ENCODE assay signal across 26 cellular contexts in the genomic region with DNA sequence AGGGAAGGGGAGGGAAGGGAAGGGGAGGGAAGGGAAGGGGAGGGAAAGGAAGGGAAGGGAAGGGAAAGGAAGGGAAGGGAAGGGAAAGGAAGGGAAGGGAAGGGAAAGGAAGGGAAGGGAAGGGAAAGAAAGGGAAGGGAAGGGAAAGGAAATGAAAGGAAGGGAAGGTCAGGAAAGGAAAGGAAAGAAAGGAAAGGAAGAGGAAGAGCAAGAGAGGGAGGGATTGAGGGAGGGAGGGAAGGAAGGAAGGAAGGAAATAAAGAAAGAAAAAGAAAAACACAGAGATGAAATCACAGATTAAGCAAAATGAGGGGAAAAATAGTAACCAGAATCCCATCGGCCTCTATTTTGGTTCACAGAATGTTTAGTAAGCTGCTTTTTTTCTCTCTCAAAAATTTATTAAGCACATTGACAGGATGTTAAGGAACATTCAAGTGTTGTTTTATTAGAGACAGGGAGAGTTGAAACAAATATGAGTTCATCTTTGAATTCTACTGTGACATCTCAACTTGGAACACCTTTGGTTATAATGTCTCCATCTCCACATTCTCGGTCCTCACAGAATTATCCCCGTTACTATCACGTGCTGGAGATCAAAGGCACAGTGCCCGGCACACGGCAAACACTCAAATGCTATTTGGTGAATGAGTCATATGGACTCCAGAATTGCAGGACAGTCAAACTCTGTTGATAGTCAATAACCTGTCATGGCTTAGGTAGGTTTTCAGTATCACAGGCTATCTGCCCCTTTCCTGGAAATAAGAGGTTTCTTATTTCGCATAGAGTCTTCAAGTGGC.
"Had no signal": no experiment of that assay in that cellular context is flagged by ENCODE, and none has a peak within 500 bp of the region (broad histone marks: within the 10 kb centered on the region; RNA-seq: fewer than 3 reads in every experiment).

No MANE protein-coding gene starts in this region.

- H3K4me1 ChIP-seq: gastroesophageal sphincter, parathyroid adenoma, psoas muscle, right lobe of liver, spleen, testis, tibial nerve, upper lobe of right lung, vagina had no signal

- H2AFZ ChIP-seq: parathyroid adenoma had no signal

- H3K36me3 ChIP-seq: gastroesophageal sphincter, tibial nerve, upper lobe of right lung, vagina had no signal

- H3K79me2 ChIP-seq: parathyroid adenoma had no signal

- H3K9me3 ChIP-seq: gastroesophageal sphincter, psoas muscle, right lobe of liver, spleen, testis, tibial nerve, upper lobe of right lung, vagina had no signal

- ATAC-seq: esophagus mucosa; gastroesophageal sphincter; left cardiac atrium; left ventricle myocardium superior; naive thymus-derived CD4-positive, alpha-beta T cell; psoas muscle; stimulated activated naive B cell treated with anti-CD40 and anti-IgM and Interleukin-4, amounts not matched to agents 10 μg/mL and 1 μg/mL and 100 μg/mL, for 72 hours; stimulated activated naive CD8-positive, alpha-beta T cell treated with anti-CD3 and anti-CD28 coated beads, Interleukin-15, amount 100 ng/mL, for 72 hours; upper lobe of right lung had no signal

- H3K4me3 ChIP-seq: gastroesophageal sphincter, lung, psoas muscle, right lobe of liver, spleen, testis, tibial nerve, upper lobe of right lung, vagina had no signal

- FAIRE-seq: endometrium, kidney had no signal

- H3K27ac ChIP-seq: gastroesophageal sphincter, parathyroid adenoma, psoas muscle, right lobe of liver, spleen, testis, tibial nerve, upper lobe of right lung, vagina had no signal

- DNase-seq: effector memory CD4-positive, alpha-beta T cell; foreskin fibroblast; glutamatergic neuron; kidney; left cardiac atrium; left ventricle myocardium superior; mesenchymal stem cell; naive thymus-derived CD4-positive, alpha-beta T cell; nephron progenitor cell; psoas muscle; retina; spleen; stimulated activated CD4-positive, alpha-beta T cell treated with anti-CD3 and anti-CD28 coated beads, Interleukin-2, amount 100 ng/mL, for 24 hours; stimulated activated CD4-positive, alpha-beta T cell treated with anti-CD3 and anti-CD28 coated beads, Interleukin-4, amount 100 ng/mL, for 4 hours; stimulated activated naive B cell treated with anti-CD40 and anti-IgM and Interleukin-4, amounts not matched to agents 10 μg/mL and 1 μg/mL and 100 μg/mL, for 72 hours; stimulated activated naive CD8-positive, alpha-beta T cell treated with anti-CD3 and anti-CD28 coated beads, Interleukin-15, amount 100 ng/mL, for 72 hours; testis; upper lobe of right lung had no signal

- H3K27me3 ChIP-seq: gastroesophageal sphincter, right lobe of liver, spleen, testis, tibial nerve, upper lobe of right lung, vagina had no signal
